ENCODE assay signal across 20 cellular contexts in the genomic region with DNA sequence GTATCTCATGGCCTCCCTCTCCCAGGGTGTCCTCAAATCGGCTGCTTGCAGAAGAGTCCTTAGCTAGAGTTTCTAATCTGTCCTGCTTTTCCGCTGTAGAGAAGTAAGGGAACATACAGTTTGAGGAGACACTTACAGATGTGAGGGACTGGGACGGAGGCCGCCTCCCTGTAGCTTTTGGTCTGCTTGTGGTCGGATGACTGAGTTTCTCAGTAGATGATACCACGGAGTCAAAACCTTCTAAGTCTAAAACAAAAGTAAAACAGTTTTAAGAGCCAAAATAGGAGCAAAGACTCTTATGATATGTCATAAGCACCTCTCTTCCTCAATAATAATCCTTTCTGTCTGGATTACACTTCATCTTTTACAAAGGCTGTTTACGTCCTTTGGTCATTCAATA. TPM values are rescaled to one million over a fixed set of nuclear protein-coding genes. Genes with fewer than 3 reads are reported as not detected.
DNase-seq lines count a peak whose midpoint lies in the region; ATAC-seq and TF ChIP-seq lines count a peak whose summit lies in the region.
"Had no signal": no experiment of that assay in that cellular context is flagged by ENCODE, and none has a peak within 500 bp of the region (broad histone marks: within the 10 kb centered on the region; RNA-seq: fewer than 3 reads in every experiment).

No MANE protein-coding gene starts in this region.

- no peaks in the 10 kb centered on the region for H3F3A ChIP-seq in PC-9 (ENCODE audit: insufficient read depth, low read depth)

- peaks cover 21% of the 10 kb centered on the region for H3K4me1 Mint-ChIP-seq in T-helper 17 cell
- peaks cover 46% of the 10 kb centered on the region for H3K4me1 Mint-ChIP-seq in activated naive CD8-positive, alpha-beta T cell treated with anti-CD3 and anti-CD28 coated beads, Interleukin-2, amount 50 U/mL, for 24 hours

- H2AFZ ChIP-seq in PC-9: no peak overlapping the region

- DNase-seq in stimulated activated CD4-positive, alpha-beta T cell treated with anti-CD3 and anti-CD28 coated beads, Interleukin-4, amount 100 ng/mL, for 24 hours: peak; percentile 7
- no peak for DNase-seq in stimulated activated CD4-positive, alpha-beta T cell treated with anti-CD3 and anti-CD28 coated beads, Interleukin-4, amount 100 ng/mL, for 4 hours
- no peak for DNase-seq in T-helper 17 cell
- no peak for DNase-seq in activated naive CD8-positive, alpha-beta T cell treated with anti-CD3 and anti-CD28 coated beads, Interleukin-2, amount 50 U/mL, for 24 hours
- no peak for DNase-seq in PC-9
- no peak for DNase-seq in psoas muscle
- DNase-seq: DMS79; effector memory CD4-positive, alpha-beta T cell; gastrocnemius medialis; Kasumi-1; lower lobe of right lung; NCI-H1048; NCI-H2029; NCI-H345; nucleus accumbens; retina; stimulated activated naive CD4-positive, alpha-beta T cell; tibial artery had no signal

- ATAC-seq in T-helper 17 cell (peak; percentile 47), HG03135 (IDR thresholded peaks at IDR 0.05; ENCODE audit: unreplicated experiment) (no peak), psoas muscle (no peak)
- peak; percentile 58 for ATAC-seq in activated naive CD8-positive, alpha-beta T cell treated with anti-CD3 and anti-CD28 coated beads, Interleukin-2, amount 50 U/mL, for 24 hours
- ATAC-seq: gastrocnemius medialis, lower lobe of right lung had no signal

- WGBS in psoas muscle, 3 donors: 85 to 93% (median 93%) methylated on average over 7 of the region's 7 CpGs

- intact Hi-C loops in PC-9 (cut with micrococcal nuclease; ENCODE audit: unreplicated experiment) (no loop called here), psoas muscle (cut with DNase I) (loop anchor here in 1 of 2 donors (10.0 kb wide), 1 partner anchor 335 kb away; the partner anchor contains the start of gene SH3KBP1)

- peak overlapping the region; percentile 51 for H3K27ac Mint-ChIP-seq in T-helper 17 cell
- H3K27ac Mint-ChIP-seq in activated naive CD8-positive, alpha-beta T cell treated with anti-CD3 and anti-CD28 coated beads, Interleukin-2, amount 50 U/mL, for 24 hours: peak overlapping the region; percentile 86

- CTCF ChIA-PET in PC-9 (lab: Charles Lee): no interaction called here

- H3K4me3 ChIP-seq in PC-9: no peak overlapping the region
- no peak overlapping the region for H3K4me3 ChIP-seq in psoas muscle
- H3K4me3 ChIP-seq: esophagus muscularis mucosa, gastrocnemius medialis, lower lobe of right lung, tibial artery had no signal

- no peaks in the 10 kb centered on the region for H3K27me3 Mint-ChIP-seq in T-helper 17 cell
- H3K27me3 Mint-ChIP-seq in activated naive CD8-positive, alpha-beta T cell treated with anti-CD3 and anti-CD28 coated beads, Interleukin-2, amount 50 U/mL, for 24 hours: no peaks in the 10 kb centered on the region

- TF ChIP-seq CTCF in PC-9 (conservative IDR thresholded peaks at IDR 0.05): no peak
- no peak for TF ChIP-seq CTCF in psoas muscle (IDR thresholded peaks at IDR 0.05)

- H3K9me2 ChIP-seq in PC-9 (ENCODE audit: insufficient read depth): no peaks in the 10 kb centered on the region

- H3K27me3 ChIP-seq in PC-9 (ENCODE audit: insufficient read depth, low read depth) (no peaks in the 10 kb centered on the region), psoas muscle (ENCODE audit: insufficient read depth in 3 of 3, low read length in 2 of 3) (no peaks in the 10 kb centered on the region)
- H3K27me3 ChIP-seq: gastrocnemius medialis, tibial artery had no signal

- BruUV-seq in PC-9 (replicated peaks; lab: Mats Ljungman, UMichigan): no TSS peak

- peak overlapping the region; percentile 47 for H3K4me3 Mint-ChIP-seq in T-helper 17 cell
- peak overlapping the region; percentile 43 for H3K4me3 Mint-ChIP-seq in activated naive CD8-positive, alpha-beta T cell treated with anti-CD3 and anti-CD28 coated beads, Interleukin-2, amount 50 U/mL, for 24 hours

- no peaks in the 10 kb centered on the region for H4K20me1 ChIP-seq in PC-9 (ENCODE audit: insufficient read depth)

- peaks cover 9% of the 10 kb centered on the region for H3K36me3 Mint-ChIP-seq in T-helper 17 cell (ENCODE audit: low read depth)
- peaks cover 24% of the 10 kb centered on the region for H3K36me3 Mint-ChIP-seq in activated naive CD8-positive, alpha-beta T cell treated with anti-CD3 and anti-CD28 coated beads, Interleukin-2, amount 50 U/mL, for 24 hours (ENCODE audit: low read depth)

- H3K4me1 ChIP-seq in PC-9 (replicated peaks; ENCODE audit: insufficient read depth) (no peaks in the 10 kb centered on the region), psoas muscle (no peaks in the 10 kb centered on the region)
- H3K4me1 ChIP-seq: esophagus muscularis mucosa, gastrocnemius medialis, lower lobe of right lung, tibial artery had no signal

- no peaks in the 10 kb centered on the region for H3K36me3 ChIP-seq in PC-9 (ENCODE audit: low read depth)
- no peaks in the 10 kb centered on the region for H3K36me3 ChIP-seq in psoas muscle (ENCODE audit: insufficient read depth in 1 of 2, low read depth in 1 of 2)
- H3K36me3 ChIP-seq: gastrocnemius medialis, tibial artery had no signal

- no peaks in the 10 kb centered on the region for H3K9me3 Mint-ChIP-seq in activated naive CD8-positive, alpha-beta T cell treated with anti-CD3 and anti-CD28 coated beads, Interleukin-2, amount 50 U/mL, for 24 hours

- H3K27ac ChIP-seq in PC-9 (no peak overlapping the region), psoas muscle (no peak overlapping the region)
- H3K27ac ChIP-seq: esophagus muscularis mucosa, gastrocnemius medialis, lower lobe of right lung, tibial artery had no signal

- H3K79me2 ChIP-seq in PC-9 (ENCODE audit: low read depth): no peaks in the 10 kb centered on the region

- no peaks in the 10 kb centered on the region for H3K9me3 ChIP-seq in T-helper 17 cell (ENCODE audit: control insufficient read depth, low read length, poor library complexity, severe bottlenecking)
- H3K9me3 ChIP-seq in PC-9 (ENCODE audit: insufficient read depth, low read depth): no peaks in the 10 kb centered on the region
- H3K9me3 ChIP-seq in psoas muscle: no peaks in the 10 kb centered on the region
- H3K9me3 ChIP-seq: esophagus muscularis mucosa, gastrocnemius medialis, lower lobe of right lung, tibial artery had no signal

- POLR2A ChIA-PET in PC-9 (lab: Charles Lee; ENCODE audit: unreplicated experiment): no interaction called here

- H3K4me2 ChIP-seq in PC-9: no peak overlapping the region

RNA-seq across cellular contexts. Expression of gene MAP3K15, which starts 34.5 kb away (rescaled TPM):
- total RNA-seq in T-helper 17 cell (under 1 TPM in 1 of 2 donors, not detected in 1; 0.16 TPM), PC-9 (2021) (not detected in 2 replicates), psoas muscle (under 1 TPM in 1 of 4 donors, not detected in 3; 0.10 TPM)
- under 1 TPM; 0.08 to 0.30 (median 0.09) TPM for polyA plus RNA-seq in psoas muscle
- total RNA-seq: gastrocnemius medialis had no signal

Comparison
In these comparisons a context has a peak if more than half of its experiments do, and no peak if none do; other contexts are left out.
1. ATAC-seq: peak in T-helper 17 cell (single experiment) and activated naive CD8-positive, alpha-beta T cell treated with anti-CD3 and anti-CD28 coated beads, Interleukin-2, amount 50 U/mL, for 24 hours (single experiment); none in HG03135 (single experiment) and psoas muscle (0 of 4).